ENCODE assay signal across 1 cellular context in the genomic region with DNA sequence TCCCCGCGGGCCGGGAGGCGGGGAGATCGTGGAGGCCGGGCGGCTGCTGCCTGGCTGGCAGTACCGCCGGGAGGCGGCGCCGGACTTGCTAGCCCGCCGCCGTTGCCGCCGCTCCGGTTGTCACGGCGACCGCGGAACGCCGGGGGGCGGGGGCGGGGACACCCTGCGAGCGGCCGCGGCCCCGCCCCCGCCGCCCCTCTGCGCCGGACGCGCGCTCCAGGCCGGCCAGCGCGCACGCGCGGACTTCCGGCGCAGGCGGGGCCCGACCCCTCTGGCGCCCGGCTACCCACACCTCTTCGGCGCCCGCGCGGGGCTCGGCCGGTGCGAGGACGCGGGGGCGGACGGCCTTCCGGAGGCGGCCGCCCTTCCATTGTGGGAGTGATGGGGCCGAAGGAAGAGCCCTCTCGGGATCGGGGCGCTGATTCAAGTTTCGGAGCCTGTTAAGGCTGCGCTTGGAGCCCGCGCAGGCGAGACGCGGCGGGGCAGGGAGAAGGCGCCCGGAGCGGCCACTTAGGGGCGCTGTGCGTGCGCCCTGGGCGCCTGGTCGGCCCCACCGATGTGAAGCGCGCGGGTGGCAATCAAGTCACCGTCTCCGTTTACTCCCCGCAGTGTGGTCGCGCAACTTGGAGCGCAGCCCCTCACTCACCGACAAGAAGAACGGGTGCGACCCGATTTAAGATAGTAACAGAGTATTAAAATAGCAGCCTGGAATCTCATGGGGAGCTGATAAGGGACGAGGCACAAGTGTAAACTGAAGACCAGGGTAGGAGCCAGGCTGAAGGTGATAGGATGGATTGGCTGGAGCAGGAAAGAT.
TF ChIP-seq lines count a peak whose summit lies in the region.

No MANE protein-coding gene starts in this region.

TF ChIP-seq in HEK293, 187 proteins besides CTCF, POLR2A, EP300 and RAD21 (continued from another document and continues in another):
- TF ChIP-seq PRDM6 (tag by site-specific recombination; IDR thresholded peaks at IDR 0.05) (no peak), ZNF561 (tag by site-specific recombination; IDR thresholded peaks at IDR 0.05; ENCODE audit: borderline replicate concordance) (peak; percentile 82; the same call in 1 of the 2 replicates), ZNF114 (tag by site-specific recombination; IDR thresholded peaks at IDR 0.05) (no peak), ZFP69B (tag by site-specific recombination; IDR thresholded peaks at IDR 0.05) (peak; percentile 94), AEBP2 (tag by site-specific recombination; IDR thresholded peaks at IDR 0.05; ENCODE audit: borderline replicate concordance) (no peak), TSHZ1 (tag by site-specific recombination; IDR thresholded peaks at IDR 0.05; ENCODE audit: borderline replicate concordance) (no peak), ZNF76 (tag by site-specific recombination; IDR thresholded peaks at IDR 0.05; ENCODE audit: borderline replicate concordance, low read depth) (no peak), ZSCAN16 (tag by site-specific recombination; IDR thresholded peaks at IDR 0.05) (no peak), MYNN (tag by site-specific recombination; IDR thresholded peaks at IDR 0.05; ENCODE audit: borderline replicate concordance) (no peak), BCL11A (tag by site-specific recombination; IDR thresholded peaks at IDR 0.05; ENCODE audit: low read depth) (no peak), MEIS1 (CRISPR knock-in tag; IDR thresholded peaks at IDR 0.05; ENCODE audit: borderline replicate concordance) (no peak), ZNF664 (tag by site-specific recombination; IDR thresholded peaks at IDR 0.05) (no peak), ZNF707 (tag by site-specific recombination; IDR thresholded peaks at IDR 0.05) (no peak), ZSCAN23 (tag by site-specific recombination; IDR thresholded peaks at IDR 0.05) (no peak), ZBTB17 (tag by site-specific recombination; IDR thresholded peaks at IDR 0.05) (peak; percentile 73), ZNF335 (tag by site-specific recombination; conservative IDR thresholded peaks at IDR 0.05) (peak; percentile 52), PRDM2 (tag by site-specific recombination; IDR thresholded peaks at IDR 0.05; ENCODE audit: borderline replicate concordance) (no peak), ZNF211 (tag by site-specific recombination; IDR thresholded peaks at IDR 0.05; ENCODE audit: low read depth) (no peak), ZNF518A (tag by site-specific recombination; conservative IDR thresholded peaks at IDR 0.05; ENCODE audit: low read depth) (no peak), ZNF155 (tag by site-specific recombination; IDR thresholded peaks at IDR 0.05) (no peak), KLF9 (tag by site-specific recombination; IDR thresholded peaks at IDR 0.05; ENCODE audit: low read depth) (no peak), ZNF140 (tag by site-specific recombination; IDR thresholded peaks at IDR 0.05) (no peak), ZNF549 (tag by site-specific recombination; IDR thresholded peaks at IDR 0.05) (no peak), ZNF555 (tag by site-specific recombination; conservative IDR thresholded peaks at IDR 0.05) (no peak), ZNF514 (tag by site-specific recombination; IDR thresholded peaks at IDR 0.05) (no peak), ZBTB1 (tag by site-specific recombination; IDR thresholded peaks at IDR 0.05) (no peak), ZNF169 (tag by site-specific recombination; IDR thresholded peaks at IDR 0.05) (no peak), IKZF3 (tag by site-specific recombination; IDR thresholded peaks at IDR 0.05) (no peak), ZNF623 (tag by site-specific recombination; IDR thresholded peaks at IDR 0.05) (no peak), ZNF311 (tag by site-specific recombination; IDR thresholded peaks at IDR 0.05; ENCODE audit: borderline replicate concordance) (no peak), KLF7 (tag by site-specific recombination; IDR thresholded peaks at IDR 0.05; ENCODE audit: borderline replicate concordance) (no peak), SALL2 (tag by site-specific recombination; IDR thresholded peaks at IDR 0.05; ENCODE audit: borderline replicate concordance) (no peak), ZNF600 (tag by site-specific recombination; IDR thresholded peaks at IDR 0.05) (no peak), GLI2 (tag by site-specific recombination; IDR thresholded peaks at IDR 0.05; ENCODE audit: borderline replicate concordance, low read depth) (no peak), ZNF501 (tag by site-specific recombination; IDR thresholded peaks at IDR 0.05) (peak; percentile 75; the same call in 1 of the 2 replicates)
- TF ChIP-seq, protein P1, sequence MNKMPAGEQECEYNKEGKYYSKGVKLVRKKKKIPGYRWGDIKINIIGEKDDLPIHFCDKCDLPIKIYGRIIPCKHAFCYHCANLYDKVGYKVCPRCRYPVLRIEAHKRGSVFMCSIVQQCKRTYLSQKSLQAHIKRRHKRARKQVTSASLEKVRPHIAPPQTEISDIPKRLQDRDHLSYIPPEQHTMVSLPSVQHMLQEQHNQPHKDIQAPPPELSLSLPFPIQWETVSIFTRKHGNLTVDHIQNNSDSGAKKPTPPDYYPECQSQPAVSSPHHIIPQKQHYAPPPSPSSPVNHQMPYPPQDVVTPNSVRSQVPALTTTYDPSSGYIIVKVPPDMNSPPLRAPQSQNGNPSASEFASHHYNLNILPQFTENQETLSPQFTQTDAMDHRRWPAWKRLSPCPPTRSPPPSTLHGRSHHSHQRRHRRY (tag by site-specific recombination; IDR thresholded peaks at IDR 0.05) = no peak
